ENCODE assay signal across 8 cellular contexts in the genomic region with DNA sequence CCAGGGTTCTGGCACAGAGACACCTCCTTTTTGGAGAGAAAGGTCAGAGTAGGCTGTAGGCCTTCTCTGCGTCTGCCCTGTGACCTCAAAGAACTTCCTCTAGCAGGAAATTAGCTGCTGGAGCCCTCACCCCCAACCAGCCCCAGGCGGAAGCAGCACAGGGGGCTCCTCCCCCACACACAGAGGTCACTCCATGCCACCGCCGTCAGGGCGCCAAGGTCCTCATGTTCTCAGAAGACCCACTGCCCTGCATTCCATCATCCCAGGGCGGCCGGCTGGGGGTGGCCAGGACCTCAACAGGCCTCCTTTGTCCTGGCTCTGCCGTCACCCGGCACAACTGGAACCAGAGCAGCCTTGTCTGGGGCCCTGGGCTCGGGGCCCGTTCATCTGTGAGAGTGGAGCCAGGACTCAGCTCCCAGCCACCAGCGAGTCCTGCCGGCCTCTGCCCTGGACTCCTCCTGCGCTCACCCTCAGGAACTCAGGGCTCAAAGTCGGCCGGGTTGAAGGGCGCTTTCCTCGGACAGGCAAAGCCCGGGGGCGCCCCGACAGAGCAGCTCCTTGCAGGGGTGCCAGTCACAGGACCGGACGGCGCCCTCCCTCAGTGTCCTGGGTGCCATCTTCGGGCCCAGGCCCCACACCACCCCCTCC. TPM values are rescaled to one million over a fixed set of nuclear protein-coding genes. Genes with fewer than 3 reads are reported as not detected.
DNase-seq lines count a peak whose midpoint lies in the region; ATAC-seq and TF ChIP-seq lines count a peak whose summit lies in the region.

No MANE protein-coding gene starts in this region.

- H3K36me3 ChIP-seq in DOHH2 (ENCODE audit: control insufficient read depth, low read length), result peaks cover 69% of the 10 kb centered on the region

- peaks cover 83% of the 10 kb centered on the region for H3K4me1 ChIP-seq in DOHH2 (ENCODE audit: control insufficient read depth, low read length)

- H3K4me3 Mint-ChIP-seq in osteocyte (ENCODE audit: unreplicated experiment), result peak overlapping the region; percentile 81

- H4K20me1 ChIP-seq in DOHH2 (ENCODE audit: control insufficient read depth, insufficient read depth, low read depth, low read length), result no peaks in the 10 kb centered on the region

- H3K27me3 Mint-ChIP-seq in osteocyte (ENCODE audit: unreplicated experiment), result no peaks in the 10 kb centered on the region

- H3K9me3 ChIP-seq in DOHH2 (ENCODE audit: control insufficient read depth, insufficient read depth, low read length), result no peaks in the 10 kb centered on the region

- H3K4me3 ChIP-seq in DOHH2 (ENCODE audit: low read length), result peak overlapping the region; percentile 95

- H3K27ac ChIP-seq in DOHH2 (ENCODE audit: low read depth, low read length), result peak overlapping the region; percentile 90

- DNase-seq in NOMO-1 treated with DMSO at 0.1 percent for 48 hours (lab: John Stamatoyannopoulos, UW; ENCODE audit: unreplicated experiment) (peak; percentile 86), Right ventricle myocardium inferior (ENCODE audit: missing footprints) (peak; percentile 90), osteocyte (ENCODE audit: extremely low spot score, unreplicated experiment) (no peak)
- peak; percentile 41 for DNase-seq in activated T-helper 9 cell treated with anti-CD3 and anti-CD28 coated beads, Interleukin-2, amount 50 U/mL, for 16 hours (ENCODE audit: low read depth)

- intact Hi-C loops in Right ventricle myocardium inferior (cut with DNase I), result loop anchor here (5.0 kb wide), 1 partner anchor 45 kb away; no protein-coding TSS in a partner anchor

- peak overlapping the region; percentile 99 for H3K4me2 ChIP-seq in DOHH2 (ENCODE audit: low read length)

- peak overlapping the region; percentile 66 for H3K27ac Mint-ChIP-seq in osteocyte (ENCODE audit: unreplicated experiment)

- no peaks in the 10 kb centered on the region for H3K9me2 ChIP-seq in DOHH2 (replicated peaks; ENCODE audit: control insufficient read depth, low read length)

- TF ChIP-seq CTCF in DOHH2 (IDR thresholded peaks at IDR 0.05; ENCODE audit: low read depth, low read length, poor library complexity, severe bottlenecking) (no peak), osteocyte (IDR thresholded peaks at IDR 0.05) (no peak)

- peak; percentile 52 for ATAC-seq in Right ventricle myocardium inferior
- ATAC-seq in GM19035 (IDR thresholded peaks at IDR 0.05; ENCODE audit: unreplicated experiment), result no peak
- no peak for ATAC-seq in GM21423 (IDR thresholded peaks at IDR 0.05; ENCODE audit: unreplicated experiment)
- ATAC-seq in GM19328 (IDR thresholded peaks at IDR 0.05; ENCODE audit: unreplicated experiment), result no peak

- H3K79me2 ChIP-seq in DOHH2 (ENCODE audit: control insufficient read depth, low read length), result peaks cover 90% of the 10 kb centered on the region

- peaks cover 4% of the 10 kb centered on the region for H3K36me3 Mint-ChIP-seq in osteocyte (ENCODE audit: unreplicated experiment)

- peaks cover 36% of the 10 kb centered on the region for H3K4me1 Mint-ChIP-seq in osteocyte (ENCODE audit: unreplicated experiment)

- H3K27me3 ChIP-seq in DOHH2 (ENCODE audit: control insufficient read depth, low read length), result no peaks in the 10 kb centered on the region

- peaks cover 17% of the 10 kb centered on the region for H3F3A ChIP-seq in DOHH2 (ENCODE audit: control insufficient read depth, insufficient read depth)

- no peaks in the 10 kb centered on the region for H3K9me3 Mint-ChIP-seq in osteocyte (ENCODE audit: unreplicated experiment)

RNA-seq across cellular contexts. Expression of a gene that starts 1.2 kb away (rescaled TPM):
- total RNA-seq in Right ventricle myocardium inferior (77.0 TPM), osteocyte (31.2 and 32.6 TPM in 2 replicates)

RNA-seq across cellular contexts. Expression of a gene that starts 3.2 kb away (rescaled TPM):
- total RNA-seq in Right ventricle myocardium inferior, result 4.3 TPM
- total RNA-seq in osteocyte, result 0.40 and 0.99 TPM in 2 replicates

RNA-seq across cellular contexts. Expression of a gene that starts 18.8 kb away (rescaled TPM):
- total RNA-seq in Right ventricle myocardium inferior (not detected), osteocyte (not detected in 2 replicates)

RNA-seq across cellular contexts. Expression of a gene that starts 41.0 kb away (rescaled TPM):
- total RNA-seq in Right ventricle myocardium inferior (120 TPM), osteocyte (43.2 and 48.6 TPM in 2 replicates)

RNA-seq across cellular contexts. Expression of a gene that starts 59.5 kb away (rescaled TPM):
- total RNA-seq in Right ventricle myocardium inferior (5.2 TPM), osteocyte (16.0 and 16.2 TPM in 2 replicates)
